2 cellular contexts compared by ENCODE assay signal in genomic region chr3:13525827-13526625, GRCh38.
TF ChIP-seq lines count a peak whose summit lies in the region.

No MANE protein-coding gene starts in this region.

TF ChIP-seq in SK-N-SH, 30 proteins besides CTCF, POLR2A, EP300 and RAD21 (continued from another document):
- no peak for TF ChIP-seq ZBTB33 (IDR thresholded peaks at IDR 0.05; ENCODE audit: borderline replicate concordance, low read depth)
- TF ChIP-seq FOXJ3 (CRISPR knock-in tag; IDR thresholded peaks at IDR 0.05) = no peak
- TF ChIP-seq ELF1 (IDR thresholded peaks at IDR 0.05) = no peak
- TF ChIP-seq TAF1 (IDR thresholded peaks at IDR 0.05; ENCODE audit: borderline replicate concordance, low read depth, low read length) = no peak
- no peak for TF ChIP-seq NFIC (IDR thresholded peaks at IDR 0.05; ENCODE audit: borderline replicate concordance)
- TF ChIP-seq MEF2A (IDR thresholded peaks at IDR 0.05; ENCODE audit: borderline replicate concordance, low read depth) = no peak
- TF ChIP-seq POLR2AphosphoS5 (IDR thresholded peaks at IDR 0.05; ENCODE audit: low read depth, low read length) = no peak
- TF ChIP-seq RXRA (IDR thresholded peaks at IDR 0.05; ENCODE audit: borderline replicate concordance, low read depth) = no peak
- TF ChIP-seq GATA2 (CRISPR knock-in tag; IDR thresholded peaks at IDR 0.05) = no peak

TF ChIP-seq in SK-N-SH treated with all-trans-retinoic acid at 6 μM for 48 hours, 23 proteins besides CTCF, POLR2A, EP300 and RAD21 (continued from another document):
- no peak for TF ChIP-seq TSHZ2 (CRISPR knock-in tag; IDR thresholded peaks at IDR 0.05)
